ENCODE assay signal across 1 cellular context in genomic region chr21:45386728-45387371, GRCh38.
A peak's percentile ranks its signal among the peaks of the same experiment; 100 is the strongest.
TF ChIP-seq lines count a peak whose summit lies in the region.

No MANE protein-coding gene starts in this region.

TF ChIP-seq in HepG2, 621 proteins besides CTCF, POLR2A, EP300 and RAD21 (continued from another document):
- TF ChIP-seq AKNA (CRISPR knock-in tag; IDR thresholded peaks at IDR 0.05; ENCODE audit: borderline replicate concordance) (no peak), ARID3A (IDR thresholded peaks at IDR 0.05; ENCODE audit: low read depth, low read length) (no peak), FOXP4 (CRISPR knock-in tag; IDR thresholded peaks at IDR 0.05) (no peak), PPARG (CRISPR knock-in tag; conservative IDR thresholded peaks at IDR 0.05) (no peak), ZNF780A (CRISPR knock-in tag; IDR thresholded peaks at IDR 0.05) (no peak), ZNF407 (CRISPR knock-in tag; IDR thresholded peaks at IDR 0.05; ENCODE audit: not compliant biosample characterization) (peak; percentile 48), NR2C2 (CRISPR knock-in tag; IDR thresholded peaks at IDR 0.05; ENCODE audit: borderline replicate concordance) (no peak), ZNF737 (CRISPR knock-in tag; IDR thresholded peaks at IDR 0.05; ENCODE audit: borderline replicate concordance) (no peak), RFX3 (CRISPR knock-in tag; IDR thresholded peaks at IDR 0.05) (no peak), ZFP91 (CRISPR knock-in tag; IDR thresholded peaks at IDR 0.05; ENCODE audit: borderline replicate concordance) (peak; percentile 27; the same call in 1 of the 2 replicates), SAP130 (CRISPR knock-in tag; IDR thresholded peaks at IDR 0.05; ENCODE audit: low read depth) (0 out of 2 replicates have a peak, but pooled peaks have one; percentile 3), ZNF441 (CRISPR knock-in tag; IDR thresholded peaks at IDR 0.05; ENCODE audit: borderline replicate concordance) (no peak), RNF2 (conservative IDR thresholded peaks at IDR 0.05; ENCODE audit: low read depth) (no peak), POLR2G (IDR thresholded peaks at IDR 0.05; ENCODE audit: low read depth, low read length) (no peak), ZNF281 (CRISPR knock-in tag; IDR thresholded peaks at IDR 0.05; ENCODE audit: borderline replicate concordance) (no peak), ZNF382 (CRISPR knock-in tag; IDR thresholded peaks at IDR 0.05; ENCODE audit: borderline replicate concordance) (no peak)
